ENCODE assay signal across 22 cellular contexts in genomic region chr5:3139596-3139995, GRCh38.
A peak's percentile ranks its signal among the peaks of the same experiment; 100 is the strongest.
DNase-seq lines count a peak whose midpoint lies in the region; ATAC-seq lines count a peak whose summit lies in the region.
"Had no signal": no experiment of that assay in that cellular context is flagged by ENCODE, and none has a peak within 500 bp of the region (broad histone marks: within the 10 kb centered on the region; RNA-seq: fewer than 3 reads in every experiment).

No MANE protein-coding gene starts in this region.

- H3K4me3 Mint-ChIP-seq in activated CD8-positive, alpha-beta T cell treated with anti-CD3 and anti-CD28 coated beads, Interleukin-2, amount 10 ng/mL, durations not matched to agents 7 days and 5 days = no peak overlapping the region
- H3K4me3 Mint-ChIP-seq: mesothelial cell of epicardium; naive thymus-derived CD8-positive, alpha-beta T cell; stimulated activated naive B cell treated with anti-CD40 and anti-IgM and Interleukin-4, amounts not matched to agents 10 μg/mL and 1 μg/mL and 100 μg/mL, for 72 hours had no signal

- POLR2A ChIA-PET in activated CD8-positive, alpha-beta T cell treated with anti-CD3 and anti-CD28 coated beads, Interleukin-2, amount 10 ng/mL, durations not matched to agents 7 days and 5 days (lab: Charles Lee) = no interaction called here

- H3K27me3 Mint-ChIP-seq in activated CD8-positive, alpha-beta T cell treated with anti-CD3 and anti-CD28 coated beads, Interleukin-2, amount 10 ng/mL, durations not matched to agents 7 days and 5 days (ENCODE audit: low read depth) = no peaks in the 10 kb centered on the region
- H3K27me3 Mint-ChIP-seq: stimulated activated naive B cell treated with anti-CD40 and anti-IgM and Interleukin-4, amounts not matched to agents 10 μg/mL and 1 μg/mL and 100 μg/mL, for 72 hours had no signal

- no peak overlapping the region for H3K27ac ChIP-seq in caudate nucleus (ENCODE audit: low read depth, low read length)
- H3K27ac ChIP-seq: heart right ventricle, right atrium auricular region, spleen, testis had no signal

- ATAC-seq in activated CD8-positive, alpha-beta T cell treated with anti-CD3 and anti-CD28 coated beads, Interleukin-2, amount 10 ng/mL, durations not matched to agents 7 days and 5 days = no peak
- ATAC-seq in GM21360 (IDR thresholded peaks at IDR 0.05; ENCODE audit: unreplicated experiment) = no peak
- ATAC-seq in HG03442 (IDR thresholded peaks at IDR 0.05; ENCODE audit: unreplicated experiment) = no peak
- ATAC-seq: activated naive CD4-positive, alpha-beta T cell treated with anti-CD3 and anti-CD28 coated beads, Interleukin-2, amount 50 U/mL, for 72 hours; heart right ventricle; naive thymus-derived CD8-positive, alpha-beta T cell; Right ventricle myocardium inferior; stimulated activated naive B cell treated with anti-CD40 and anti-IgM and Interleukin-4, amounts not matched to agents 10 μg/mL and 1 μg/mL and 100 μg/mL, for 72 hours had no signal

- CTCF ChIA-PET in activated CD8-positive, alpha-beta T cell treated with anti-CD3 and anti-CD28 coated beads, Interleukin-2, amount 10 ng/mL, durations not matched to agents 7 days and 5 days (lab: Charles Lee) = no interaction called here

- no peaks in the 10 kb centered on the region for H3K4me1 Mint-ChIP-seq in activated CD8-positive, alpha-beta T cell treated with anti-CD3 and anti-CD28 coated beads, Interleukin-2, amount 10 ng/mL, durations not matched to agents 7 days and 5 days (ENCODE audit: low read depth)
- H3K4me1 Mint-ChIP-seq: mesothelial cell of epicardium; naive thymus-derived CD8-positive, alpha-beta T cell; stimulated activated naive B cell treated with anti-CD40 and anti-IgM and Interleukin-4, amounts not matched to agents 10 μg/mL and 1 μg/mL and 100 μg/mL, for 72 hours had no signal

- H3K27ac Mint-ChIP-seq in activated CD8-positive, alpha-beta T cell treated with anti-CD3 and anti-CD28 coated beads, Interleukin-2, amount 10 ng/mL, durations not matched to agents 7 days and 5 days = no peak overlapping the region
- H3K27ac Mint-ChIP-seq: mesothelial cell of epicardium; naive thymus-derived CD8-positive, alpha-beta T cell; stimulated activated naive B cell treated with anti-CD40 and anti-IgM and Interleukin-4, amounts not matched to agents 10 μg/mL and 1 μg/mL and 100 μg/mL, for 72 hours had no signal

- DNase-seq in H4 (ENCODE audit: low spot score) = peak; percentile 86
- DNase-seq in RPMI7951 (ENCODE audit: low read depth) = peak; percentile 15
- peak in 36 of 61 donors; percentile 9 to 84 (median 31) for DNase-seq in caudate nucleus (lab: John Stamatoyannopoulos, UW)
- DNase-seq in middle frontal gyrus (ENCODE audit: extremely low spot score, low spot score) = peak; percentile 14
- no peak for DNase-seq in activated CD8-positive, alpha-beta T cell treated with anti-CD3 and anti-CD28 coated beads, Interleukin-2, amount 10 ng/mL, durations not matched to agents 7 days and 5 days
- no peak for DNase-seq in NCI-H510A (lab: John Stamatoyannopoulos, UW)
- DNase-seq: C1 segment of cervical spinal cord; Caco-2; heart right ventricle; naive thymus-derived CD8-positive, alpha-beta T cell; NCI-H2171; NCI-H526; spleen; stimulated activated CD4-positive, alpha-beta T cell treated with anti-CD3 and anti-CD28 coated beads, Interleukin-4, amount 100 ng/mL, for 1 hour; stimulated activated naive B cell treated with anti-CD40 and anti-IgM and Interleukin-4, amounts not matched to agents 10 μg/mL and 1 μg/mL and 100 μg/mL, for 72 hours; testis had no signal

- no peaks in the 10 kb centered on the region for H3K36me3 Mint-ChIP-seq in activated CD8-positive, alpha-beta T cell treated with anti-CD3 and anti-CD28 coated beads, Interleukin-2, amount 10 ng/mL, durations not matched to agents 7 days and 5 days (ENCODE audit: low read depth)
- H3K36me3 Mint-ChIP-seq: mesothelial cell of epicardium; stimulated activated naive B cell treated with anti-CD40 and anti-IgM and Interleukin-4, amounts not matched to agents 10 μg/mL and 1 μg/mL and 100 μg/mL, for 72 hours had no signal

- peaks cover 3% of the 10 kb centered on the region for H3K9me3 Mint-ChIP-seq in activated CD8-positive, alpha-beta T cell treated with anti-CD3 and anti-CD28 coated beads, Interleukin-2, amount 10 ng/mL, durations not matched to agents 7 days and 5 days (ENCODE audit: insufficient read depth)
- H3K9me3 Mint-ChIP-seq: mesothelial cell of epicardium had no signal

Comparison
In these comparisons a context has a peak if more than half of its experiments do, and no peak if none do; other contexts are left out.
1. DNase-seq: peak in H4 (single experiment), RPMI7951 (single experiment), caudate nucleus (36 of 61) and middle frontal gyrus (single experiment); none in activated CD8-positive, alpha-beta T cell treated with anti-CD3 and anti-CD28 coated beads, Interleukin-2, amount 10 ng/mL, durations not matched to agents 7 days and 5 days (single experiment) and NCI-H510A (single experiment).